ENCODE assay signal across 10 cellular contexts in genomic region chr12:78120866-78121590, GRCh38.
DNase-seq lines count a peak whose midpoint lies in the region; ATAC-seq and TF ChIP-seq lines count a peak whose summit lies in the region.
"Had no signal": no experiment of that assay in that cellular context is flagged by ENCODE, and none has a peak within 500 bp of the region (broad histone marks: within the 10 kb centered on the region; RNA-seq: fewer than 3 reads in every experiment).

No MANE protein-coding gene starts in this region.

- POLR2A ChIA-PET in MCF 10A (lab: Yijun Ruan, JAX), result interaction anchor here (0.9 kb wide), 1 partner anchor 125 kb away, joined by 3 read pairs; no protein-coding TSS in a partner anchor

- CTCF ChIA-PET in MCF 10A (lab: Yijun Ruan, JAX) (interaction anchor here (0.6 to 2.2 kb wide), 21 partner anchors 9 to 1792 kb away, joined by 3 to 16 read pairs (median 4); no protein-coding TSS in a partner anchor), mammary epithelial cell (lab: Charles Lee; ENCODE audit: low non-redundant PET) (no interaction called here)

- H3K27ac Mint-ChIP-seq in MCF 10A (ENCODE audit: low read depth, unreplicated experiment), result no peak overlapping the region
- H3K27ac Mint-ChIP-seq in endodermal cell, result no peak overlapping the region

- BruUV-seq in MCF 10A (replicated peaks; lab: Mats Ljungman, UMichigan), result no TSS peak
- BruUV-seq in mammary epithelial cell (replicated peaks; lab: Mats Ljungman, UMichigan), result no TSS peak

- H3K4me3 ChIP-seq in mammary epithelial cell (replicated peaks in 1 of 3; ENCODE audit: insufficient read depth in 1 of 3, low read depth in 2 of 3, low read length in 3 of 3) (no peak overlapping the region), endodermal cell (ENCODE audit: low read length) (no peak overlapping the region), testis (no peak overlapping the region), thyroid gland (replicated peaks in 1 of 3) (no peak overlapping the region)

- no peak overlapping the region for H2AFZ ChIP-seq in mammary epithelial cell (ENCODE audit: low read depth, low read length)

- 94% methylated on average over 7 of the region's 7 CpGs for WGBS in mammary epithelial cell (ENCODE audit: low coverage, missing lambda C conversion rate)
- 87 to 100% methylated on average over 4 to 7 of the region's 7 CpGs for WGBS in endodermal cell (ENCODE audit: insufficient coverage in 1 of 2, insufficient read length in 1 of 2), 2 experiments
- 72 to 73% methylated on average over 7 of the region's 7 CpGs for WGBS in testis, 2 donors
- 83 to 87% methylated on average over 7 of the region's 7 CpGs for whole genome bisulfite sequencing in thyroid gland, 2 donors

- TF ChIP-seq CTCF in MCF 10A (IDR thresholded peaks at IDR 0.05; ENCODE audit: unreplicated experiment), result peak; percentile 47
- TF ChIP-seq CTCF in mammary epithelial cell (conservative IDR thresholded peaks at IDR 0.05 in 1 of 2, IDR thresholded peaks at IDR 0.05 in 1 of 2; ENCODE audit: extremely low read depth in 1 of 2, insufficient read depth in 1 of 2, low read depth in 1 of 2, low read length in 2 of 2), result peak in 1 of 2 donors; percentile 41
- TF ChIP-seq CTCF in endodermal cell (conservative IDR thresholded peaks at IDR 0.05), result peak; percentile 52
- peak in 1 of 3 experiments; percentile 22 for TF ChIP-seq CTCF in testis (IDR thresholded peaks at IDR 0.05)
- no peak for TF ChIP-seq CTCF in thyroid gland (IDR thresholded peaks at IDR 0.05)

- H3K4me1 ChIP-seq in mammary epithelial cell (ENCODE audit: insufficient read depth, low read length), result no peaks in the 10 kb centered on the region
- H3K4me1 ChIP-seq in endodermal cell (ENCODE audit: control insufficient read depth, insufficient read depth, low read length), result no peaks in the 10 kb centered on the region
- H3K4me1 ChIP-seq in testis, result no peaks in the 10 kb centered on the region
- peaks cover 0 to 9% of the 10 kb centered on the region in 2 donors for H3K4me1 ChIP-seq in thyroid gland

- H3K27me3 ChIP-seq in mammary epithelial cell (ENCODE audit: insufficient read depth, low read length) (no peaks in the 10 kb centered on the region), endodermal cell (ENCODE audit: control insufficient read depth, insufficient read depth, low read length, poor library complexity, severe bottlenecking) (no peaks in the 10 kb centered on the region), testis (no peaks in the 10 kb centered on the region), thyroid gland (no peaks in the 10 kb centered on the region)

- H3K79me2 ChIP-seq in mammary epithelial cell (ENCODE audit: insufficient read depth, low read length), result no peaks in the 10 kb centered on the region

- H3K9ac ChIP-seq in mammary epithelial cell (ENCODE audit: insufficient read depth, low read length), result no peak overlapping the region
- no peak overlapping the region for H3K9ac ChIP-seq in endodermal cell (ENCODE audit: extremely low read depth, low read length, poor library complexity, severe bottlenecking)

- ATAC-seq in GM19324 (IDR thresholded peaks at IDR 0.05; ENCODE audit: low FRiP score, unreplicated experiment), result no peak
- ATAC-seq in GM21529 (IDR thresholded peaks at IDR 0.05; ENCODE audit: unreplicated experiment), result no peak

- in situ Hi-C loops in mammary epithelial cell (cut with MboI; ENCODE audit: low sequenced_read_pairs in 2 of 2), result loop anchor here in 1 of 2 donors (25.0 kb wide), 1 partner anchor 109 kb away; no protein-coding TSS in a partner anchor

- H3K4me3 Mint-ChIP-seq in MCF 10A (ENCODE audit: unreplicated experiment) (no peak overlapping the region), endodermal cell (no peak overlapping the region)

- H3K27ac ChIP-seq in mammary epithelial cell (ENCODE audit: insufficient read depth, low read depth, low read length) (no peak overlapping the region), endodermal cell (ENCODE audit: low read depth, low read length) (no peak overlapping the region), testis (no peak overlapping the region), thyroid gland (no peak overlapping the region)

- no peaks in the 10 kb centered on the region for H3K36me3 Mint-ChIP-seq in MCF 10A (ENCODE audit: insufficient read depth, unreplicated experiment)
- H3K36me3 Mint-ChIP-seq in endodermal cell (ENCODE audit: low read depth), result no peaks in the 10 kb centered on the region

- no peak overlapping the region for H3K4me2 ChIP-seq in mammary epithelial cell (ENCODE audit: insufficient read depth, low read depth, low read length)

- H3K27me3 Mint-ChIP-seq in MCF 10A (ENCODE audit: insufficient read depth, unreplicated experiment) (no peaks in the 10 kb centered on the region), endodermal cell (ENCODE audit: insufficient read depth) (no peaks in the 10 kb centered on the region)

- H3K4me1 Mint-ChIP-seq in MCF 10A (ENCODE audit: insufficient read depth, unreplicated experiment) (no peaks in the 10 kb centered on the region), endodermal cell (no peaks in the 10 kb centered on the region)

- intact Hi-C loops in MCF 10A (cut with micrococcal nuclease) (loop anchor here (1.0 to 5.0 kb wide), 3 partner anchors 121 to 397 kb away; no protein-coding TSS in a partner anchor), mammary epithelial cell (cut with micrococcal nuclease) (loop anchor here (1.0 kb wide), 1 partner anchor 121 kb away; no protein-coding TSS in a partner anchor), testis (cut with DNase I; ENCODE audit: low total_unique reads) (no loop called here), thyroid gland (cut with DNase I) (no loop called here)

- dilution Hi-C loops in mammary epithelial cell (cut with HindIII; ENCODE audit: low sequenced_read_pairs), result loop anchor here (5.0 kb wide), 1 partner anchor 114 kb away; no protein-coding TSS in a partner anchor

- H3K9me3 ChIP-seq in mammary epithelial cell (replicated peaks; ENCODE audit: insufficient read depth, low read length) (no peaks in the 10 kb centered on the region), endodermal cell (ENCODE audit: control insufficient read depth, low read length) (no peaks in the 10 kb centered on the region), testis (no peaks in the 10 kb centered on the region), thyroid gland (no peaks in the 10 kb centered on the region)

- TF ChIP-seq POLR2A in testis (IDR thresholded peaks at IDR 0.05) (no peak), thyroid gland (IDR thresholded peaks at IDR 0.05) (no peak)

- H4K20me1 ChIP-seq in mammary epithelial cell (ENCODE audit: insufficient read depth, low read length), result no peaks in the 10 kb centered on the region

- peak; percentile 51 for DNase-seq in MCF 10A (ENCODE audit: unreplicated experiment)
- no peak for DNase-seq in mammary epithelial cell
- DNase-seq in NCI-H446 (lab: John Stamatoyannopoulos, UW), result peak; percentile 43 to 59
- no peak for DNase-seq in endodermal cell
- peak; percentile 46 for DNase-seq in testis
- DNase-seq in thyroid gland, result no peak
- DNase-seq: activated gamma-delta T cell treated with Interleukin-2 at 50 U/mL for 16 hours, islet precursor cell had no signal

- peaks cover 3% of the 10 kb centered on the region for H3K36me3 ChIP-seq in mammary epithelial cell (ENCODE audit: insufficient read depth, low read length)
- H3K36me3 ChIP-seq in endodermal cell (ENCODE audit: control insufficient read depth, insufficient read depth, low read length), result no peaks in the 10 kb centered on the region
- H3K36me3 ChIP-seq in testis (ENCODE audit: low read depth, missing control alignments), result no peaks in the 10 kb centered on the region
- H3K36me3 ChIP-seq in thyroid gland, result no peaks in the 10 kb centered on the region

- H3K9me3 Mint-ChIP-seq in MCF 10A (ENCODE audit: unreplicated experiment), result no peaks in the 10 kb centered on the region
- no peaks in the 10 kb centered on the region for H3K9me3 Mint-ChIP-seq in endodermal cell

Comparison
In these comparisons a context has a peak if more than half of its experiments do, and no peak if none do; other contexts are left out.
1. DNase-seq: peak in MCF 10A (single experiment), NCI-H446 (2 of 2) and testis (single experiment); none in mammary epithelial cell (single experiment), endodermal cell (single experiment) and thyroid gland (0 of 2).
2. CTCF ChIP-seq: peak in MCF 10A (single experiment) and endodermal cell (single experiment); none in thyroid gland (0 of 6).
3. intact Hi-C loops: an anchor here in MCF 10A (1.0 to 5.0 kb wide) and mammary epithelial cell (1.0 kb wide); none called in testis and thyroid gland.